ENCODE assay signal across 8 cellular contexts in genomic region chr18:23862071-23862470, GRCh38.
DNase-seq lines count a peak whose midpoint lies in the region; ATAC-seq and TF ChIP-seq lines count a peak whose summit lies in the region.

No MANE protein-coding gene starts in this region.

- H3K4me1 ChIP-seq in mesodermal cell (ENCODE audit: control insufficient read depth, insufficient read depth, low read length, poor library complexity, severe bottlenecking): peaks cover 18% of the 10 kb centered on the region

- no peaks in the 10 kb centered on the region for H3K27me3 Mint-ChIP-seq in brain

- TF ChIP-seq CTCF in AG10803 (conservative IDR thresholded peaks at IDR 0.05; ENCODE audit: low read length) (no peak), brain (conservative IDR thresholded peaks at IDR 0.05) (no peak), omental fat pad (IDR thresholded peaks at IDR 0.05) (no peak)

- H3K4me3 ChIP-seq in AG10803 (ENCODE audit: low read length) (no peak overlapping the region), mesodermal cell (ENCODE audit: extremely low read depth, insufficient read depth, low read length, poor library complexity, severe bottlenecking) (no peak overlapping the region)

- H3K36me3 Mint-ChIP-seq in brain: no peaks in the 10 kb centered on the region

- no peak for ATAC-seq in omental fat pad (ENCODE audit: low FRiP score)
- no peak for ATAC-seq in left lobe of liver

- WGBS in mesodermal cell (ENCODE audit: insufficient coverage in 2 of 2), 2 experiments: 50 to 63% methylated on average over 2 to 4 of the region's 4 CpGs

- H3K27ac Mint-ChIP-seq in brain: peak overlapping the region; percentile 15 to 88 (median 60)

- peak overlapping the region; percentile 58 for H3K27ac ChIP-seq in mesodermal cell (ENCODE audit: low read depth, low read length, severe bottlenecking)

- DNase-seq in AG10803 (ENCODE audit: low read depth) (peak; percentile 95), LHCN-M2 (ENCODE audit: low read depth) (peak; percentile 92), NCI-H446 treated with DMSO at 0.1 percent for 48 hours (lab: John Stamatoyannopoulos, UW) (no peak), NCI-H187 treated with DMSO at 0.1 percent for 48 hours (lab: John Stamatoyannopoulos, UW) (no peak), omental fat pad (ENCODE audit: low spot score) (no peak), left lobe of liver (ENCODE audit: low spot score) (no peak)

- no peak overlapping the region for H3K4me3 Mint-ChIP-seq in brain

- peaks cover 0 to 2% (median 0%) of the 10 kb centered on the region in 5 experiments for H3K9me3 Mint-ChIP-seq in brain

- H3K9me3 ChIP-seq in mesodermal cell (ENCODE audit: control insufficient read depth, low read length): no peaks in the 10 kb centered on the region

- peaks cover 33% of the 10 kb centered on the region for H3K4me1 Mint-ChIP-seq in brain

- no peaks in the 10 kb centered on the region for H3K36me3 ChIP-seq in mesodermal cell (ENCODE audit: control insufficient read depth, insufficient read depth, low read length)

Comparison
In these comparisons a context has a peak if more than half of its experiments do, and no peak if none do; other contexts are left out.
1. DNase-seq: peak in AG10803 (single experiment) and LHCN-M2 (single experiment); none in NCI-H446 treated with DMSO at 0.1 percent for 48 hours (single experiment), NCI-H187 treated with DMSO at 0.1 percent for 48 hours (single experiment), omental fat pad (single experiment) and left lobe of liver (single experiment).